Comparison of ENCODE assay signal across 1 cellular context in genomic region chr7:97117372-97118188, GRCh38.
A peak's percentile ranks its signal among the peaks of the same experiment; 100 is the strongest.
TF ChIP-seq lines count a peak whose summit lies in the region.

TSS of gene SDHAF3 (plus strand) at chr7:97117698. CDS start at chr7:97117724, 26 bp downstream.

TF ChIP-seq in HepG2, 621 proteins besides CTCF, POLR2A, EP300 and RAD21 (continued from another document and continues in another):
- no peak for TF ChIP-seq PBX2 (CRISPR knock-in tag; IDR thresholded peaks at IDR 0.05)
- peak; percentile 91 for TF ChIP-seq ZNF274 (CRISPR knock-in tag; IDR thresholded peaks at IDR 0.05)
- TF ChIP-seq REST (IDR thresholded peaks at IDR 0.05; ENCODE audit: borderline replicate concordance in 1 of 2, low read depth in 1 of 2, low read length in 2 of 2), result no peak; a peak in 1 of 4 replicates
- TF ChIP-seq STAT5B (CRISPR knock-in tag; IDR thresholded peaks at IDR 0.05), result no peak; the same call in 1 of the 2 replicates
- TF ChIP-seq DNMT3B (CRISPR knock-in tag; conservative IDR thresholded peaks at IDR 0.05), result no peak
- TF ChIP-seq ZBTB46 (CRISPR knock-in tag; IDR thresholded peaks at IDR 0.05; ENCODE audit: borderline replicate concordance), result peak; percentile 82; the same call in 1 of the 2 replicates
- TF ChIP-seq TEF (CRISPR knock-in tag; IDR thresholded peaks at IDR 0.05), result no peak; the same call in 1 of the 2 replicates
- TF ChIP-seq ZNF547 (CRISPR knock-in tag; IDR thresholded peaks at IDR 0.05), result peak; percentile 92
- no peak for TF ChIP-seq ZBTB44 (CRISPR knock-in tag; IDR thresholded peaks at IDR 0.05)
- no peak for TF ChIP-seq ZNF577 (CRISPR knock-in tag; IDR thresholded peaks at IDR 0.05; ENCODE audit: borderline replicate concordance, low read depth)
- peak; percentile 85; the same call in 1 of the 2 replicates for TF ChIP-seq TMF1 (CRISPR knock-in tag; IDR thresholded peaks at IDR 0.05; ENCODE audit: low read depth)
- TF ChIP-seq ZNF496 (CRISPR knock-in tag; IDR thresholded peaks at IDR 0.05; ENCODE audit: insufficient replicate concordance), result no peak
- no peak for TF ChIP-seq BCLAF1 (IDR thresholded peaks at IDR 0.05)
- TF ChIP-seq KDM3A (CRISPR knock-in tag; IDR thresholded peaks at IDR 0.05; ENCODE audit: low read depth), result peak; percentile 56; the same call in 1 of the 2 replicates
- TF ChIP-seq ZNF75D (CRISPR knock-in tag; IDR thresholded peaks at IDR 0.05; ENCODE audit: borderline replicate concordance), result no peak
- TF ChIP-seq ZBED4 (CRISPR knock-in tag; IDR thresholded peaks at IDR 0.05; ENCODE audit: borderline replicate concordance), result peak; percentile 93
- TF ChIP-seq TFAP4 (IDR thresholded peaks at IDR 0.05; ENCODE audit: borderline replicate concordance, low read depth), result no peak
- peak; percentile 50 for TF ChIP-seq BCL6 (CRISPR knock-in tag; IDR thresholded peaks at IDR 0.05)
- TF ChIP-seq ZNF329 (CRISPR knock-in tag; IDR thresholded peaks at IDR 0.05; ENCODE audit: low read depth), result peak; percentile 39; the same call in 1 of the 2 replicates
- peak; percentile 82 for TF ChIP-seq ATF7-NPFF (CRISPR knock-in tag; IDR thresholded peaks at IDR 0.05; ENCODE audit: low read depth)
- peak; percentile 87; the same call in 1 of the 2 replicates for TF ChIP-seq ZNF678 (CRISPR knock-in tag; IDR thresholded peaks at IDR 0.05)
- TF ChIP-seq SKI (IDR thresholded peaks at IDR 0.05; ENCODE audit: partially characterized antibody), result no peak
- no peak for TF ChIP-seq THYN1 (CRISPR knock-in tag; IDR thresholded peaks at IDR 0.05; ENCODE audit: borderline replicate concordance, low read depth)
- TF ChIP-seq SRSF1 (optimal IDR thresholded peaks at IDR 0.05; ENCODE audit: low read depth, low read length), result peak; percentile 79
- TF ChIP-seq ARID2 (CRISPR knock-in tag; IDR thresholded peaks at IDR 0.05; ENCODE audit: borderline replicate concordance), result peak; percentile 93
- TF ChIP-seq HBP1 (CRISPR knock-in tag; IDR thresholded peaks at IDR 0.05; ENCODE audit: low read depth), result peak; percentile 18; the same call in 1 of the 2 replicates
- peak; percentile 88 for TF ChIP-seq SAP130 (CRISPR knock-in tag; IDR thresholded peaks at IDR 0.05; ENCODE audit: low read depth)
- TF ChIP-seq ZNF776 (CRISPR knock-in tag; IDR thresholded peaks at IDR 0.05), result peak; percentile 72; the same call in 1 of the 2 replicates
- peak; percentile 90 for TF ChIP-seq ZNF343 (CRISPR knock-in tag; IDR thresholded peaks at IDR 0.05)
- no peak for TF ChIP-seq FIP1L1 (IDR thresholded peaks at IDR 0.05; ENCODE audit: borderline replicate concordance, insufficient read depth, low read depth, low read length)
- peak; percentile 91 for TF ChIP-seq ZFX (CRISPR knock-in tag; IDR thresholded peaks at IDR 0.05; ENCODE audit: low read depth)
- peak; percentile 57; the same call in 1 of the 2 replicates for TF ChIP-seq KDM5A (IDR thresholded peaks at IDR 0.05; ENCODE audit: borderline replicate concordance, low read length)
- TF ChIP-seq RFXANK (CRISPR knock-in tag; IDR thresholded peaks at IDR 0.05), result no peak
- peak; percentile 81; the same call in 1 of the 2 replicates for TF ChIP-seq MIXL1 (CRISPR knock-in tag; IDR thresholded peaks at IDR 0.05)
- peak; percentile 94 for TF ChIP-seq SPEN (CRISPR knock-in tag; IDR thresholded peaks at IDR 0.05; ENCODE audit: low read depth)
